ENCODE assay signal across 1 cellular context in the genomic region with DNA sequence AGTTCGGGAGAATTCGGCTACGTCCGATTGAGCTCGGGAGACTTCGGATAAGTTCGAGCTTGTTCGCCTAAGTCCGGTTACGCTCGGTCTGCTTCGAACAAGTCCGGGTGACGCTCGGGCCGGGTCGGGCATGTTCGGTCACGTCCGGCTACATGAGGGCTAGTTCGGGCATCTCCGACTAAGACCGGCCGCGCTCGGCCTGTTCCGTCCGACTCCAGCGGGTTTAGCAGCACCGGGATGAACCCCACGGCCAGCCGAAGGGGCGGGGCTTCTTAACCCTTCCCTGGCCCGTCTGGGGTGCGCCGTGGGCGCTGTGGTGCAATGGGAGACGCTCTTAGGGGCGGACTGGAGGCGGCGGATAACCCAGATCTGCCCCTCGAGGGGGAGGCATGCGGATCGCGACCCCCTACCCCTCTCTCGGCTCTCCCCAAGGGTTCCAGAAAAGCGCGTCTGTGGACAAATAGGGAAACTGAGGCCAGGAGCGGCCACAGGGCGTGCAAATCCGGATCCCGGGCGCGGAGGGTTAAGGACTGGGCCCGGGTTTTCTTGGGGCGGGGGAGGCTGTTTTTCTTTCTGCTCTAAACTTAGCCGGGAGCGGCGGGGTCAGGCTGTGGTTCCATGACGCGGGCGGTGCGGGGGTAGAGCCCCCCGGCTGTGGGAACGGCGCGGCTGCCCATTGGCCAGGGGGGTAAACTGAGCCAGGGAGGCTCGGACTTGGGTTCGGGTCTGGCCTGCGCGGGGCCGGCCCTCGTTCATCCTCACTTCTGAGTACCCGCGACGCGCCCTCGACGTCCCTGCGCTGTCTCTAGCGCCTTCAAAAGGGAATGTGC.
TF ChIP-seq lines count a peak whose summit lies in the region.

No MANE protein-coding gene starts in this region.

TF ChIP-seq in HepG2, 621 proteins besides CTCF, POLR2A, EP300 and RAD21 (continues in another document):
- TF ChIP-seq CAMTA2 (CRISPR knock-in tag; IDR thresholded peaks at IDR 0.05; ENCODE audit: borderline replicate concordance) (0 out of 2 replicates have a peak, but pooled peaks have one; percentile 9), ZFP36L1 (CRISPR knock-in tag; IDR thresholded peaks at IDR 0.05) (no peak), ZFX (CRISPR knock-in tag; IDR thresholded peaks at IDR 0.05; ENCODE audit: low read depth) (peak; percentile 8; the same call in 1 of the 2 replicates), DMAP1 (CRISPR knock-in tag; IDR thresholded peaks at IDR 0.05) (0 out of 2 replicates have a peak, but pooled peaks have one; percentile 8), SMAD3 (CRISPR knock-in tag; IDR thresholded peaks at IDR 0.05) (0 out of 2 replicates have a peak, but pooled peaks have one; percentile 9), ZNF274 (CRISPR knock-in tag; IDR thresholded peaks at IDR 0.05) (no peak), HNRNPLL (IDR thresholded peaks at IDR 0.05; ENCODE audit: low read depth, low read length, poor library complexity, severe bottlenecking) (peak; percentile 51), SAP130 (CRISPR knock-in tag; IDR thresholded peaks at IDR 0.05; ENCODE audit: low read depth) (peak; percentile 24; the same call in 1 of the 2 replicates), HOXD1 (CRISPR knock-in tag; IDR thresholded peaks at IDR 0.05) (no peak), ZNF839 (CRISPR knock-in tag; IDR thresholded peaks at IDR 0.05; ENCODE audit: borderline replicate concordance) (no peak), ZNF484 (CRISPR knock-in tag; IDR thresholded peaks at IDR 0.05; ENCODE audit: borderline replicate concordance, low read depth) (no peak), ZNF264 (CRISPR knock-in tag; IDR thresholded peaks at IDR 0.05) (no peak), MIXL1 (CRISPR knock-in tag; IDR thresholded peaks at IDR 0.05) (no peak), ZNF430 (CRISPR knock-in tag; IDR thresholded peaks at IDR 0.05) (0 out of 2 replicates have a peak, but pooled peaks have one; percentile 38), ZNF337 (CRISPR knock-in tag; IDR thresholded peaks at IDR 0.05; ENCODE audit: borderline replicate concordance, low read depth) (0 out of 2 replicates have a peak, but pooled peaks have one; percentile 1), ATF7-NPFF (CRISPR knock-in tag; IDR thresholded peaks at IDR 0.05; ENCODE audit: low read depth) (0 out of 2 replicates have a peak, but pooled peaks have one; percentile 22), AGO1 (IDR thresholded peaks at IDR 0.05; ENCODE audit: low read depth, low read length, poor library complexity, severe bottlenecking) (peak; percentile 29), ZNF605 (CRISPR knock-in tag; IDR thresholded peaks at IDR 0.05) (0 out of 2 replicates have a peak, but pooled peaks have one; percentile 42), MAFG (CRISPR knock-in tag; IDR thresholded peaks at IDR 0.05) (no peak), ZNF160 (CRISPR knock-in tag; IDR thresholded peaks at IDR 0.05) (no peak), ZNF18 (CRISPR knock-in tag; IDR thresholded peaks at IDR 0.05; ENCODE audit: insufficient replicate concordance) (no peak), HNRNPL (IDR thresholded peaks at IDR 0.05; ENCODE audit: low read depth, low read length) (no peak), RXRB (CRISPR knock-in tag; IDR thresholded peaks at IDR 0.05; ENCODE audit: borderline replicate concordance) (0 out of 2 replicates have a peak, but pooled peaks have one; percentile 0), KDM2A (CRISPR knock-in tag; IDR thresholded peaks at IDR 0.05; ENCODE audit: borderline replicate concordance, low read depth) (peak; percentile 51; the same call in 1 of the 2 replicates), YY1 (IDR thresholded peaks at IDR 0.05; ENCODE audit: insufficient read depth, insufficient replicate concordance, low read depth, low read length) (peak; percentile 18), ZNF562 (CRISPR knock-in tag; IDR thresholded peaks at IDR 0.05; ENCODE audit: borderline replicate concordance) (no peak), CREB1 (IDR thresholded peaks at IDR 0.05) (peak; percentile 71), CREB1 (CRISPR knock-in tag; IDR thresholded peaks at IDR 0.05) (no peak), CC2D1A (CRISPR knock-in tag; IDR thresholded peaks at IDR 0.05) (no peak), RARA (CRISPR knock-in tag; IDR thresholded peaks at IDR 0.05) (0 out of 2 replicates have a peak, but pooled peaks have one; percentile 21), AGO2 (optimal IDR thresholded peaks at IDR 0.05; ENCODE audit: low read depth, low read length) (no peak), BATF2 (CRISPR knock-in tag; IDR thresholded peaks at IDR 0.05) (no peak), HNF4G (IDR thresholded peaks at IDR 0.05; ENCODE audit: borderline replicate concordance, low read depth, low read length) (peak; percentile 84), HNF4G (CRISPR knock-in tag; IDR thresholded peaks at IDR 0.05; ENCODE audit: borderline replicate concordance, low read depth) (no peak), TSC22D2 (CRISPR knock-in tag; IDR thresholded peaks at IDR 0.05; ENCODE audit: borderline replicate concordance) (no peak), ATF7 (IDR thresholded peaks at IDR 0.05) (no peak), ATF7 (CRISPR knock-in tag; IDR thresholded peaks at IDR 0.05) (no peak), ZNF678 (CRISPR knock-in tag; IDR thresholded peaks at IDR 0.05) (no peak), SMAD1 (CRISPR knock-in tag; IDR thresholded peaks at IDR 0.05; ENCODE audit: borderline replicate concordance, low read depth) (no peak), SP1 (IDR thresholded peaks at IDR 0.05) (no peak), SP1 (CRISPR knock-in tag; IDR thresholded peaks at IDR 0.05) (peak; percentile 56; the same call in 1 of the 2 replicates), ZNF317 (CRISPR knock-in tag; IDR thresholded peaks at IDR 0.05) (0 out of 2 replicates have a peak, but pooled peaks have one; percentile 10), DNMT3B (CRISPR knock-in tag; conservative IDR thresholded peaks at IDR 0.05) (no peak), NFRKB (IDR thresholded peaks at IDR 0.05) (no peak), THRA (CRISPR knock-in tag; IDR thresholded peaks at IDR 0.05; ENCODE audit: borderline replicate concordance) (no peak), ZNF510 (CRISPR knock-in tag; IDR thresholded peaks at IDR 0.05; ENCODE audit: low read depth) (no peak), XRCC5 (optimal IDR thresholded peaks at IDR 0.05; ENCODE audit: low read length) (no peak), YEATS2 (CRISPR knock-in tag; IDR thresholded peaks at IDR 0.05; ENCODE audit: borderline replicate concordance) (peak; percentile 86; the same call in 1 of the 2 replicates), PHF21A (CRISPR knock-in tag; IDR thresholded peaks at IDR 0.05) (peak; percentile 60; the same call in 1 of the 2 replicates), ZSCAN31 (CRISPR knock-in tag; IDR thresholded peaks at IDR 0.05; ENCODE audit: low read depth) (0 out of 2 replicates have a peak, but pooled peaks have one; percentile 5), ETS1 (CRISPR knock-in tag; IDR thresholded peaks at IDR 0.05) (no peak), TBL1XR1 (IDR thresholded peaks at IDR 0.05; ENCODE audit: borderline replicate concordance, low read length, partially characterized antibody) (peak; percentile 11), ZNF670 (CRISPR knock-in tag; IDR thresholded peaks at IDR 0.05; ENCODE audit: borderline replicate concordance) (no peak), ZNF12 (CRISPR knock-in tag; IDR thresholded peaks at IDR 0.05) (no peak), IKZF4 (CRISPR knock-in tag; IDR thresholded peaks at IDR 0.05; ENCODE audit: borderline replicate concordance, low read depth, not compliant biosample characterization) (peak; percentile 13), SOX6 (IDR thresholded peaks at IDR 0.05) (no peak), SOX6 (CRISPR knock-in tag; IDR thresholded peaks at IDR 0.05) (0 out of 2 replicates have a peak, but pooled peaks have one; percentile 0)
- TF ChIP-seq, protein P1, sequence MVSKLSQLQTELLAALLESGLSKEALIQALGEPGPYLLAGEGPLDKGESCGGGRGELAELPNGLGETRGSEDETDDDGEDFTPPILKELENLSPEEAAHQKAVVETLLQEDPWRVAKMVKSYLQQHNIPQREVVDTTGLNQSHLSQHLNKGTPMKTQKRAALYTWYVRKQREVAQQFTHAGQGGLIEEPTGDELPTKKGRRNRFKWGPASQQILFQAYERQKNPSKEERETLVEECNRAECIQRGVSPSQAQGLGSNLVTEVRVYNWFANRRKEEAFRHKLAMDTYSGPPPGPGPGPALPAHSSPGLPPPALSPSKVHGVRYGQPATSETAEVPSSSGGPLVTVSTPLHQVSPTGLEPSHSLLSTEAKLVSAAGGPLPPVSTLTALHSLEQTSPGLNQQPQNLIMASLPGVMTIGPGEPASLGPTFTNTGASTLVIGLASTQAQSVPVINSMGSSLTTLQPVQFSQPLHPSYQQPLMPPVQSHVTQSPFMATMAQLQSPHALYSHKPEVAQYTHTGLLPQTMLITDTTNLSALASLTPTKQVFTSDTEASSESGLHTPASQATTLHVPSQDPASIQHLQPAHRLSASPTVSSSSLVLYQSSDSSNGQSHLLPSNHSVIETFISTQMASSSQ (IDR thresholded peaks at IDR 0.05; ENCODE audit: low read depth): no peak
- TF ChIP-seq, protein P1 (CRISPR knock-in tag; IDR thresholded peaks at IDR 0.05; ENCODE audit: borderline replicate concordance): 0 out of 2 replicates have a peak, but pooled peaks have one; percentile 5
- TF ChIP-seq, protein P2, sequence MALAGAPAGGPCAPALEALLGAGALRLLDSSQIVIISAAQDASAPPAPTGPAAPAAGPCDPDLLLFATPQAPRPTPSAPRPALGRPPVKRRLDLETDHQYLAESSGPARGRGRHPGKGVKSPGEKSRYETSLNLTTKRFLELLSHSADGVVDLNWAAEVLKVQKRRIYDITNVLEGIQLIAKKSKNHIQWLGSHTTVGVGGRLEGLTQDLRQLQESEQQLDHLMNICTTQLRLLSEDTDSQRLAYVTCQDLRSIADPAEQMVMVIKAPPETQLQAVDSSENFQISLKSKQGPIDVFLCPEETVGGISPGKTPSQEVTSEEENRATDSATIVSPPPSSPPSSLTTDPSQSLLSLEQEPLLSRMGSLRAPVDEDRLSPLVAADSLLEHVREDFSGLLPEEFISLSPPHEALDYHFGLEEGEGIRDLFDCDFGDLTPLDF (CRISPR knock-in tag; IDR thresholded peaks at IDR 0.05): no peak
- TF ChIP-seq, protein P3, sequence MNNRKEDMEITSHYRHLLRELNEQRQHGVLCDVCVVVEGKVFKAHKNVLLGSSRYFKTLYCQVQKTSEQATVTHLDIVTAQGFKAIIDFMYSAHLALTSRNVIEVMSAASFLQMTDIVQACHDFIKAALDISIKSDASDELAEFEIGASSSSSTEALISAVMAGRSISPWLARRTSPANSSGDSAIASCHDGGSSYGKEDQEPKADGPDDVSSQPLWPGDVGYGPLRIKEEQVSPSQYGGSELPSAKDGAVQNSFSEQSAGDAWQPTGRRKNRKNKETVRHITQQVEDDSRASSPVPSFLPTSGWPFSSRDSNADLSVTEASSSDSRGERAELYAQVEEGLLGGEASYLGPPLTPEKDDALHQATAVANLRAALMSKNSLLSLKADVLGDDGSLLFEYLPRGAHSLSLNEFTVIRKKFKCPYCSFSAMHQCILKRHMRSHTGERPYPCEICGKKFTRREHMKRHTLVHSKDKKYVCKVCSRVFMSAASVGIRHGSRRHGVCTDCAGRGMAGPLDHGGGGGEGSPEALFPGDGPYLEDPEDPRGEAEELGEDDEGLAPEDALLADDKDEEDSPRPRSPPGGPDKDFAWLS (CRISPR knock-in tag; IDR thresholded peaks at IDR 0.05; ENCODE audit: borderline replicate concordance): no peak
